1 cellular context compared by ENCODE assay signal in genomic region chr17:16363749-16364536, GRCh38.
TF ChIP-seq lines count a peak whose summit lies in the region.

No MANE protein-coding gene starts in this region.

TF ChIP-seq in SK-N-SH treated with all-trans-retinoic acid at 6 μM for 48 hours, 23 proteins besides CTCF, POLR2A, EP300 and RAD21 (continued from another document):
- TF ChIP-seq CREB5 (CRISPR knock-in tag; IDR thresholded peaks at IDR 0.05; ENCODE audit: low read depth) (no peak), TCF4 (CRISPR knock-in tag; IDR thresholded peaks at IDR 0.05; ENCODE audit: borderline replicate concordance) (no peak), CSDC2 (CRISPR knock-in tag; IDR thresholded peaks at IDR 0.05) (no peak), ISL1 (CRISPR knock-in tag; IDR thresholded peaks at IDR 0.05) (no peak), GLIS3 (CRISPR knock-in tag; IDR thresholded peaks at IDR 0.05) (no peak), ZNF8 (CRISPR knock-in tag; IDR thresholded peaks at IDR 0.05) (no peak), SNAI2 (CRISPR knock-in tag; IDR thresholded peaks at IDR 0.05) (no peak), BACH2 (CRISPR knock-in tag; IDR thresholded peaks at IDR 0.05; ENCODE audit: borderline replicate concordance) (no peak), TOX (CRISPR knock-in tag; IDR thresholded peaks at IDR 0.05; ENCODE audit: borderline replicate concordance) (no peak), ARNTL (CRISPR knock-in tag; IDR thresholded peaks at IDR 0.05; ENCODE audit: borderline replicate concordance, low read depth) (no peak)
